Comparison of ENCODE assay signal across 16 cellular contexts in genomic region chr2:134336352-134336751, GRCh38.
A peak's percentile ranks its signal among the peaks of the same experiment; 100 is the strongest.
DNase-seq lines count a peak whose midpoint lies in the region; ATAC-seq and TF ChIP-seq lines count a peak whose summit lies in the region.
"Had no signal": no experiment of that assay in that cellular context is flagged by ENCODE, and none has a peak within 500 bp of the region (broad histone marks: within the 10 kb centered on the region; RNA-seq: fewer than 3 reads in every experiment).

No MANE protein-coding gene starts in this region.

- TF ChIP-seq CTCF in activated B cell treated with CpG ODN at 0.5 μM for 24 hours (IDR thresholded peaks at IDR 0.05) (no peak), body of pancreas (IDR thresholded peaks at IDR 0.05) (no peak), lower lobe of right lung (IDR thresholded peaks at IDR 0.05) (no peak)

- POLR2A ChIA-PET in activated B cell treated with CpG ODN at 0.5 μM for 24 hours (lab: Charles Lee): interaction anchor here (0.7 to 1.7 kb wide), 3 partner anchors 17 to 140 kb away, joined by 3 to 7 read pairs (median 3); no protein-coding TSS in a partner anchor

- DNase-seq in activated B cell treated with CpG ODN at 0.5 μM for 24 hours (no peak), body of pancreas (no peak), lower lobe of right lung (no peak), NCI-H187 (lab: John Stamatoyannopoulos, UW) (no peak), cortex of kidney (lab: John Stamatoyannopoulos, UW) (no peak)
- DNase-seq: CD8-positive, alpha-beta memory T cell; esophagus squamous epithelium; Kasumi-1; NCI-H69; T-cell had no signal

- no peaks in the 10 kb centered on the region for H3K27me3 ChIP-seq in body of pancreas
- no peaks in the 10 kb centered on the region for H3K27me3 ChIP-seq in lower lobe of right lung (ENCODE audit: low read depth)
- H3K27me3 ChIP-seq: esophagus squamous epithelium had no signal

- no peaks in the 10 kb centered on the region for H3K4me1 ChIP-seq in body of pancreas
- peaks cover 7% of the 10 kb centered on the region for H3K4me1 ChIP-seq in lower lobe of right lung
- H3K4me1 ChIP-seq: esophagus squamous epithelium had no signal

- whole genome bisulfite sequencing in body of pancreas, 2 donors: 61 to 65% methylated on average over 4 of the region's 4 CpGs

- H3K4me3 ChIP-seq in body of pancreas (no peak overlapping the region), lower lobe of right lung (no peak overlapping the region)
- H3K4me3 ChIP-seq: esophagus squamous epithelium had no signal

- H3K36me3 ChIP-seq in body of pancreas (replicated peaks in 1 of 2; ENCODE audit: insufficient read depth in 1 of 2, low read depth in 2 of 2): no peaks in the 10 kb centered on the region
- no peaks in the 10 kb centered on the region for H3K36me3 ChIP-seq in lower lobe of right lung
- H3K36me3 ChIP-seq: esophagus squamous epithelium had no signal

- no peak overlapping the region for H3K27ac ChIP-seq in body of pancreas
- H3K27ac ChIP-seq in lower lobe of right lung: no peak overlapping the region
- H3K27ac ChIP-seq: esophagus squamous epithelium had no signal

- H3K36me3 Mint-ChIP-seq in activated B cell treated with CpG ODN at 0.5 μM for 24 hours (ENCODE audit: low read depth): peaks cover 60% of the 10 kb centered on the region

- H3K27ac Mint-ChIP-seq in activated B cell treated with CpG ODN at 0.5 μM for 24 hours: peak overlapping the region; percentile 57
- H3K27ac Mint-ChIP-seq: brain; natural killer cell treated with Interleukin-12 subunit alpha and Interleukin-12 subunit beta and Interleukin-15 and Interleukin-18, amount 100 ng/mL, for 72 hours; stimulated activated naive CD8-positive, alpha-beta T cell treated with anti-CD3 and anti-CD28 coated beads, Interleukin-15, Interleukin-2, amounts not matched to agents 100 ng/mL and 50 ng/mL, for 24 hours; T-cell had no signal

- CTCF ChIA-PET in activated B cell treated with CpG ODN at 0.5 μM for 24 hours (lab: Charles Lee): interaction anchor here (0.9 to 2.0 kb wide), 3 partner anchors 9 to 218 kb away, joined by 3 to 8 read pairs (median 4); no protein-coding TSS in a partner anchor

- peak overlapping the region; percentile 12 for H3K4me3 Mint-ChIP-seq in activated B cell treated with CpG ODN at 0.5 μM for 24 hours
- H3K4me3 Mint-ChIP-seq: brain; CD8-positive, alpha-beta memory T cell; natural killer cell treated with Interleukin-12 subunit alpha and Interleukin-12 subunit beta and Interleukin-15 and Interleukin-18, amount 100 ng/mL, for 72 hours; stimulated activated naive CD8-positive, alpha-beta T cell treated with anti-CD3 and anti-CD28 coated beads, Interleukin-15, Interleukin-2, amounts not matched to agents 100 ng/mL and 50 ng/mL, for 24 hours; T-cell had no signal

- ATAC-seq in GM18858 (IDR thresholded peaks at IDR 0.05; ENCODE audit: unreplicated experiment): peak; percentile 96
- ATAC-seq in GM21390 (IDR thresholded peaks at IDR 0.05; ENCODE audit: unreplicated experiment): peak; percentile 95
- ATAC-seq in HG03045 (IDR thresholded peaks at IDR 0.05; ENCODE audit: unreplicated experiment): peak; percentile 94
- peak; percentile 82 for ATAC-seq in activated B cell treated with CpG ODN at 0.5 μM for 24 hours (ENCODE audit: low read depth)
- ATAC-seq in body of pancreas: no peak
- no peak for ATAC-seq in lower lobe of right lung
- ATAC-seq: natural killer cell treated with Interleukin-12 subunit alpha and Interleukin-12 subunit beta and Interleukin-15 and Interleukin-18, amount 100 ng/mL, for 72 hours; T-cell had no signal

- H3K4me1 Mint-ChIP-seq in activated B cell treated with CpG ODN at 0.5 μM for 24 hours: peaks cover 64% of the 10 kb centered on the region

- intact Hi-C loops in activated B cell treated with CpG ODN at 0.5 μM for 24 hours (cut with micrococcal nuclease): loop anchor here (1.0 to 5.0 kb wide), 5 partner anchors 10 to 219 kb away; no protein-coding TSS in a partner anchor
- intact Hi-C loops in body of pancreas (cut with DNase I): no loop called here
- intact Hi-C loops in lower lobe of right lung (cut with DNase I): no loop called here

- H3K9me3 Mint-ChIP-seq in activated B cell treated with CpG ODN at 0.5 μM for 24 hours: no peaks in the 10 kb centered on the region
- H3K9me3 Mint-ChIP-seq: natural killer cell treated with Interleukin-12 subunit alpha and Interleukin-12 subunit beta and Interleukin-15 and Interleukin-18, amount 100 ng/mL, for 72 hours; T-cell had no signal

- H3K27me3 Mint-ChIP-seq in activated B cell treated with CpG ODN at 0.5 μM for 24 hours: no peaks in the 10 kb centered on the region
- H3K27me3 Mint-ChIP-seq: CD8-positive, alpha-beta memory T cell; natural killer cell treated with Interleukin-12 subunit alpha and Interleukin-12 subunit beta and Interleukin-15 and Interleukin-18, amount 100 ng/mL, for 72 hours; stimulated activated naive CD8-positive, alpha-beta T cell treated with anti-CD3 and anti-CD28 coated beads, Interleukin-15, Interleukin-2, amounts not matched to agents 100 ng/mL and 50 ng/mL, for 24 hours; T-cell had no signal

- TF ChIP-seq POLR2A in body of pancreas (IDR thresholded peaks at IDR 0.05): no peak

- no peaks in the 10 kb centered on the region for H3K9me3 ChIP-seq in body of pancreas
- no peaks in the 10 kb centered on the region for H3K9me3 ChIP-seq in lower lobe of right lung
- H3K9me3 ChIP-seq: esophagus squamous epithelium had no signal

Comparison
In these comparisons a context has a peak if more than half of its experiments do, and no peak if none do; other contexts are left out.
1. ATAC-seq: peak in GM18858 (single experiment), GM21390 (single experiment), HG03045 (single experiment) and activated B cell treated with CpG ODN at 0.5 μM for 24 hours (single experiment); none in body of pancreas (single experiment) and lower lobe of right lung (0 of 2).